Comparison of ENCODE assay signal across 10 cellular contexts in the genomic region with DNA sequence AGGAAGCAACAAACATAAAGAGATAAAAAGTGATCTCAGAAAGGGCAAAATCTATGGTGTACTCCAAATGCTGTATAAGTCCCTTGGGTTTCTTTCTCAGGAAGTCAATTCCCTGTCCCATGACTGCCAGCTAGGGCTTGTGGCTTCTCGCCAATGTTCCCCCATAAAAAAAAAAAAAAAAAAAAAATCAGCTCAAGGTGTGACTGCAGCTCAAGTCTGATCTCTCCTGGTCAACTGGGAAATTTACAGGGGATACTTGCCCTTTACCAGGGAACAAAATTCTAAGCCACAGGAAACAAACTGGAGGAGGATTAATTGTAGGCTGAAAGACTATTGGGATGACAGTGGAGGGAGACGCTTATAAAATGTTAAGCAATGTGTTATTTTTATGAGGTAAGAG.
DNase-seq lines count a peak whose midpoint lies in the region; ATAC-seq, FAIRE-seq and TF ChIP-seq lines count a peak whose summit lies in the region.
"Had no signal": no experiment of that assay in that cellular context is flagged by ENCODE, and none has a peak within 500 bp of the region (broad histone marks: within the 10 kb centered on the region; RNA-seq: fewer than 3 reads in every experiment).

No MANE protein-coding gene starts in this region.

- H3K36me3 ChIP-seq in bronchial epithelial cell (ENCODE audit: control insufficient read depth, insufficient read depth, low read length): no peaks in the 10 kb centered on the region

- H3K4me3 ChIP-seq in bronchial epithelial cell (ENCODE audit: low read depth, low read length): no peak overlapping the region

- peaks cover 13% of the 10 kb centered on the region for H3K27me3 Mint-ChIP-seq in progenitor cell of endocrine pancreas

- H3K9me3 Mint-ChIP-seq in progenitor cell of endocrine pancreas (ENCODE audit: low read depth): no peaks in the 10 kb centered on the region
- H3K9me3 Mint-ChIP-seq: effector memory CD8-positive, alpha-beta T cell; mesothelial cell of epicardium had no signal

- no peak for FAIRE-seq in bronchial epithelial cell (lab: Jason Lieb, UNC)

- no peaks in the 10 kb centered on the region for H3K27me3 ChIP-seq in bronchial epithelial cell (ENCODE audit: control insufficient read depth, insufficient read depth, low read length)

- H3K4me1 Mint-ChIP-seq in progenitor cell of endocrine pancreas (ENCODE audit: low read depth): peaks cover 13% of the 10 kb centered on the region

- TF ChIP-seq CTCF in bronchial epithelial cell (IDR thresholded peaks at IDR 0.05; ENCODE audit: insufficient read depth, low read length, severe bottlenecking) (no peak), progenitor cell of endocrine pancreas (IDR thresholded peaks at IDR 0.05; ENCODE audit: unreplicated experiment) (peak; percentile 33)

- H3K4me3 Mint-ChIP-seq in progenitor cell of endocrine pancreas (ENCODE audit: low read depth): no peak overlapping the region
- H3K4me3 Mint-ChIP-seq: effector memory CD8-positive, alpha-beta T cell; mesothelial cell of epicardium had no signal

- no peaks in the 10 kb centered on the region for H3K36me3 Mint-ChIP-seq in progenitor cell of endocrine pancreas (ENCODE audit: insufficient read depth)
- H3K36me3 Mint-ChIP-seq: mesothelial cell of epicardium had no signal

- DNase-seq in NCI-H748 (lab: John Stamatoyannopoulos, UW; ENCODE audit: unreplicated experiment) (peak; percentile 42), NCI-H748 treated with DMSO at 0.1 percent for 48 hours (lab: John Stamatoyannopoulos, UW) (no peak), NAMALWA (ENCODE audit: low spot score) (peak; percentile 27), bronchial epithelial cell (ENCODE audit: low read depth) (peak; percentile 21), progenitor cell of endocrine pancreas (ENCODE audit: low spot score, unreplicated experiment) (no peak), NCI-H524 treated with DMSO at 0.1 percent for 48 hours (lab: John Stamatoyannopoulos, UW) (no peak)
- DNase-seq: effector memory CD8-positive, alpha-beta T cell had no signal

- ATAC-seq in HG03280 (IDR thresholded peaks at IDR 0.05; ENCODE audit: unreplicated experiment) (no peak), GM21526 (IDR thresholded peaks at IDR 0.05; ENCODE audit: low FRiP score, unreplicated experiment) (no peak)
- ATAC-seq: effector memory CD8-positive, alpha-beta T cell had no signal

- no peak overlapping the region for H3K27ac Mint-ChIP-seq in progenitor cell of endocrine pancreas
- H3K27ac Mint-ChIP-seq: effector memory CD8-positive, alpha-beta T cell; mesothelial cell of epicardium had no signal

Comparison
In these comparisons a context has a peak if more than half of its experiments do, and no peak if none do; other contexts are left out.
1. DNase-seq: peak in NCI-H748 (single experiment), NAMALWA (single experiment) and bronchial epithelial cell (single experiment); none in NCI-H748 treated with DMSO at 0.1 percent for 48 hours (single experiment), progenitor cell of endocrine pancreas (single experiment) and NCI-H524 treated with DMSO at 0.1 percent for 48 hours (single experiment).